Comparison of ENCODE assay signal across 1 cellular context in genomic region chr4:13893221-13893620, GRCh38.
TF ChIP-seq lines count a peak whose summit lies in the region.

No MANE protein-coding gene starts in this region.

TF ChIP-seq in GM23338, 12 proteins besides CTCF, POLR2A, EP300 and RAD21 (continued from another document):
- TF ChIP-seq ZNF462 (CRISPR knock-in tag; IDR thresholded peaks at IDR 0.05) (no peak), STAT1 (IDR thresholded peaks at IDR 0.05; ENCODE audit: unreplicated experiment) (no peak), ZNF331 (CRISPR knock-in tag; IDR thresholded peaks at IDR 0.05; ENCODE audit: low read depth) (no peak), ETS1 (IDR thresholded peaks at IDR 0.05) (no peak), EZH2 (IDR thresholded peaks at IDR 0.05; ENCODE audit: low read depth, unreplicated experiment) (no peak), CREB1 (CRISPR knock-in tag; IDR thresholded peaks at IDR 0.05; ENCODE audit: low read depth) (no peak), EZH2phosphoT487 (IDR thresholded peaks at IDR 0.05; ENCODE audit: unreplicated experiment) (no peak), REST (IDR thresholded peaks at IDR 0.05; ENCODE audit: unreplicated experiment) (no peak), POLR2AphosphoS5 (IDR thresholded peaks at IDR 0.05; ENCODE audit: low read depth) (no peak), ZNF114 (CRISPR knock-in tag; IDR thresholded peaks at IDR 0.05) (no peak)
